Comparison of ENCODE assay signal across 18 cellular contexts in the genomic region with DNA sequence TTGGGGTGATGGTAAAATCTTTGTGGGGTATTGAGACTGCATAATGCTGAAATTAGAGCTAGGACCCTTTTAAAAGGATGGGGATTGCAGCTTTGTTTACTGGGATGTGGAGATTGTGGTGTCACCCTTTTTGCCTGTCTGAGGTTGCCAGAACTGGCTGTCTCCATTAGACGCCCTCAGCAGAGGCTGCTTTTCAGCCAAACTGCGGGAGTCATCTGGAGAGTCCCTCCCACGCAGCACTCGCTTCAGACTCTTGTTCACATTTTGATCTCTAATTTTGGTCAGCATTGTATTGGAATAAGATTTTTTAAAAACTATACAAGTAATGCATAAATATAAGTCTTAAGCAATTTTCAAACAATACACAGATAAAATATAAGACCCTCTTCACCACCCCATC.
"Had no signal": no experiment of that assay in that cellular context is flagged by ENCODE, and none has a peak within 500 bp of the region (broad histone marks: within the 10 kb centered on the region; RNA-seq: fewer than 3 reads in every experiment).

No MANE protein-coding gene starts in this region.

- H3K4me2 ChIP-seq: smooth muscle cell had no signal

- H3K4me3 ChIP-seq: prostate gland, right lobe of liver, SK-N-MC, smooth muscle cell, thoracic aorta, upper lobe of right lung had no signal

- H3K4me1 ChIP-seq: foreskin keratinocyte, prostate gland, right lobe of liver, upper lobe of right lung had no signal

- ATAC-seq: foreskin keratinocyte, right lobe of liver, T-cell, upper lobe of right lung had no signal

- H3K27ac ChIP-seq: brain microvascular endothelial cell, foreskin keratinocyte, prostate gland, right lobe of liver, SK-N-MC, thoracic aorta, upper lobe of right lung, VCaP had no signal

- H3K27me3 Mint-ChIP-seq: central memory CD8-positive, alpha-beta T cell; stimulated activated naive CD8-positive, alpha-beta T cell treated with anti-CD3 and anti-CD28 coated beads, Interleukin-15, Interleukin-2, amounts not matched to agents 100 ng/mL and 50 ng/mL, for 24 hours; T-cell had no signal

- H3K9me3 ChIP-seq: prostate gland, right lobe of liver, thoracic aorta, upper lobe of right lung had no signal

- H3K9me3 Mint-ChIP-seq: activated T-helper 1 cell treated with anti-CD3 and anti-CD28 coated beads, Interleukin-12 subunit alpha, Interleukin-12 subunit beta, Interleukin-2, Interleukin-4 antibody, amounts not matched to agents 30 ng/mL and 10 ng/mL and 1 ng/mL, durations not matched to agents 14 hours and 24 hours and 36 hours; central memory CD8-positive, alpha-beta T cell; nephron; stimulated activated naive CD8-positive, alpha-beta T cell treated with anti-CD3 and anti-CD28 coated beads, Interleukin-15, Interleukin-2, amounts not matched to agents 100 ng/mL and 50 ng/mL, for 24 hours; T-cell had no signal

- H3K4me3 Mint-ChIP-seq: activated T-helper 1 cell treated with anti-CD3 and anti-CD28 coated beads, Interleukin-12 subunit alpha, Interleukin-12 subunit beta, Interleukin-2, Interleukin-4 antibody, amounts not matched to agents 30 ng/mL and 10 ng/mL and 1 ng/mL, durations not matched to agents 14 hours and 24 hours and 36 hours; central memory CD8-positive, alpha-beta T cell; nephron; stimulated activated naive CD8-positive, alpha-beta T cell treated with anti-CD3 and anti-CD28 coated beads, Interleukin-15, Interleukin-2, amounts not matched to agents 100 ng/mL and 50 ng/mL, for 24 hours; T-cell had no signal

- H3K27ac Mint-ChIP-seq: stimulated activated naive CD8-positive, alpha-beta T cell treated with anti-CD3 and anti-CD28 coated beads, Interleukin-15, Interleukin-2, amounts not matched to agents 100 ng/mL and 50 ng/mL, for 24 hours; T-cell had no signal

- H3K27me3 ChIP-seq: brain microvascular endothelial cell, foreskin keratinocyte, right lobe of liver, upper lobe of right lung had no signal

- DNase-seq: activated naive CD4-positive, alpha-beta T cell; brain microvascular endothelial cell; foreskin keratinocyte; glutamatergic neuron; kidney glomerular epithelial cell; occipital lobe; right lobe of liver; T-cell; upper lobe of right lung had no signal

- H3K4me1 Mint-ChIP-seq: nephron had no signal
